8 cellular contexts compared by ENCODE assay signal in genomic region chr1:1001631-1002300, GRCh38. TPM values are rescaled to one million over a fixed set of nuclear protein-coding genes. Genes with fewer than 3 reads are reported as not detected.
A peak's percentile ranks its signal among the peaks of the same experiment; 100 is the strongest.
DNase-seq lines count a peak whose midpoint lies in the region; ATAC-seq and TF ChIP-seq lines count a peak whose summit lies in the region.

No MANE protein-coding gene starts in this region.

- ATAC-seq in left lobe of liver (peak; percentile 59), HG02588 (IDR thresholded peaks at IDR 0.05; ENCODE audit: unreplicated experiment) (no peak), HG03439 (IDR thresholded peaks at IDR 0.05; ENCODE audit: unreplicated experiment) (no peak)

- TF ChIP-seq CTCF in LNCAP (IDR thresholded peaks at IDR 0.05) (peak; percentile 95), choroid plexus epithelial cell (conservative IDR thresholded peaks at IDR 0.05; ENCODE audit: low read depth, low read length) (peak; percentile 62)

- peak overlapping the region; percentile 69 for H3K4me3 ChIP-seq in choroid plexus epithelial cell (ENCODE audit: low read depth, low read length)

- DNase-seq in GF-D8 (lab: John Stamatoyannopoulos, UW) = peak; percentile 38
- DNase-seq in activated CD4-positive, alpha-beta T cell treated with anti-CD3 and anti-CD28 coated beads for 1 hour = peak; percentile 50
- DNase-seq in choroid plexus epithelial cell (ENCODE audit: low read depth) = no peak
- DNase-seq in left lobe of liver (ENCODE audit: low spot score) = peak; percentile 77
- peak; percentile 70 for DNase-seq in stimulated activated CD4-positive, alpha-beta T cell treated with anti-CD3 and anti-CD28 coated beads, Interleukin-4, amount 100 ng/mL, for 24 hours

RNA-seq across cellular contexts. Expression of gene HES4, which starts 1.9 kb away (rescaled TPM):
- total RNA-seq in left lobe of liver = 3.9 TPM

RNA-seq across cellular contexts. Expression of gene ISG15, which starts 11.5 kb away (rescaled TPM):
- 26.3 TPM for total RNA-seq in left lobe of liver

RNA-seq across cellular contexts. Expression of gene AGRN, which starts 18.2 kb away (rescaled TPM):
- 39.3 TPM for total RNA-seq in left lobe of liver

RNA-seq across cellular contexts. Expression of gene PERM1, which starts 19.9 kb away (rescaled TPM):
- 0.83 TPM for total RNA-seq in left lobe of liver

RNA-seq across cellular contexts. Expression of gene PLEKHN1, which starts 35.5 kb away (rescaled TPM):
- 0.28 TPM for total RNA-seq in left lobe of liver
